In genomic region chr1:61782771-61783170, GRCh38 we compare ENCODE assay signal across 1 cellular context.
TF ChIP-seq lines count a peak whose summit lies in the region.

No MANE protein-coding gene starts in this region.

TF ChIP-seq in GM12878, 131 proteins besides CTCF, POLR2A, EP300 and RAD21 (continued from another document and continues in another):
- peak; percentile 28; the same call in 1 of the 2 replicates for TF ChIP-seq NFIC (IDR thresholded peaks at IDR 0.05; ENCODE audit: low read depth, low read length)
- TF ChIP-seq YY1 (IDR thresholded peaks at IDR 0.05; ENCODE audit: low read depth, low read length), result no peak
- no peak for TF ChIP-seq MYB (IDR thresholded peaks at IDR 0.05; ENCODE audit: borderline replicate concordance, low read depth, low read length)
- TF ChIP-seq BHLHE40 (IDR thresholded peaks at IDR 0.05; ENCODE audit: borderline replicate concordance in 1 of 2, low read depth in 2 of 2, low read length in 1 of 2), result no peak
- TF ChIP-seq PAX5 (IDR thresholded peaks at IDR 0.05; ENCODE audit: borderline replicate concordance, low read depth, low read length), result no peak
- TF ChIP-seq CBX3 (IDR thresholded peaks at IDR 0.05; ENCODE audit: borderline replicate concordance, low read depth), result no peak
- no peak for TF ChIP-seq BMI1 (IDR thresholded peaks at IDR 0.05; ENCODE audit: borderline replicate concordance)
- TF ChIP-seq ATF7 (IDR thresholded peaks at IDR 0.05; ENCODE audit: low read depth), result peak; percentile 61
- TF ChIP-seq, protein P1, sequence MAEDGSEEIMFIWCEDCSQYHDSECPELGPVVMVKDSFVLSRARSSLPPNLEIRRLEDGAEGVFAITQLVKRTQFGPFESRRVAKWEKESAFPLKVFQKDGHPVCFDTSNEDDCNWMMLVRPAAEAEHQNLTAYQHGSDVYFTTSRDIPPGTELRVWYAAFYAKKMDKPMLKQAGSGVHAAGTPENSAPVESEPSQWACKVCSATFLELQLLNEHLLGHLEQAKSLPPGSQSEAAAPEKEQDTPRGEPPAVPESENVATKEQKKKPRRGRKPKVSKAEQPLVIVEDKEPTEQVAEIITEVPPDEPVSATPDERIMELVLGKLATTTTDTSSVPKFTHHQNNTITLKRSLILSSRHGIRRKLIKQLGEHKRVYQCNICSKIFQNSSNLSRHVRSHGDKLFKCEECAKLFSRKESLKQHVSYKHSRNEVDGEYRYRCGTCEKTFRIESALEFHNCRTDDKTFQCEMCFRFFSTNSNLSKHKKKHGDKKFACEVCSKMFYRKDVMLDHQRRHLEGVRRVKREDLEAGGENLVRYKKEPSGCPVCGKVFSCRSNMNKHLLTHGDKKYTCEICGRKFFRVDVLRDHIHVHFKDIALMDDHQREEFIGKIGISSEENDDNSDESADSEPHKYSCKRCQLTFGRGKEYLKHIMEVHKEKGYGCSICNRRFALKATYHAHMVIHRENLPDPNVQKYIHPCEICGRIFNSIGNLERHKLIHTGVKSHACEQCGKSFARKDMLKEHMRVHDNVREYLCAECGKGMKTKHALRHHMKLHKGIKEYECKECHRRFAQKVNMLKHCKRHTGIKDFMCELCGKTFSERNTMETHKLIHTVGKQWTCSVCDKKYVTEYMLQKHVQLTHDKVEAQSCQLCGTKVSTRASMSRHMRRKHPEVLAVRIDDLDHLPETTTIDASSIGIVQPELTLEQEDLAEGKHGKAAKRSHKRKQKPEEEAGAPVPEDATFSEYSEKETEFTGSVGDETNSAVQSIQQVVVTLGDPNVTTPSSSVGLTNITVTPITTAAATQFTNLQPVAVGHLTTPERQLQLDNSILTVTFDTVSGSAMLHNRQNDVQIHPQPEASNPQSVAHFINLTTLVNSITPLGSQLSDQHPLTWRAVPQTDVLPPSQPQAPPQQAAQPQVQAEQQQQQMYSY (CRISPR knock-in tag; IDR thresholded peaks at IDR 0.05), result no peak
- TF ChIP-seq SIX5 (IDR thresholded peaks at IDR 0.05; ENCODE audit: low read depth, low read length, severe bottlenecking), result no peak
- no peak for TF ChIP-seq ZBTB33 (IDR thresholded peaks at IDR 0.05)
- TF ChIP-seq, protein P2, sequence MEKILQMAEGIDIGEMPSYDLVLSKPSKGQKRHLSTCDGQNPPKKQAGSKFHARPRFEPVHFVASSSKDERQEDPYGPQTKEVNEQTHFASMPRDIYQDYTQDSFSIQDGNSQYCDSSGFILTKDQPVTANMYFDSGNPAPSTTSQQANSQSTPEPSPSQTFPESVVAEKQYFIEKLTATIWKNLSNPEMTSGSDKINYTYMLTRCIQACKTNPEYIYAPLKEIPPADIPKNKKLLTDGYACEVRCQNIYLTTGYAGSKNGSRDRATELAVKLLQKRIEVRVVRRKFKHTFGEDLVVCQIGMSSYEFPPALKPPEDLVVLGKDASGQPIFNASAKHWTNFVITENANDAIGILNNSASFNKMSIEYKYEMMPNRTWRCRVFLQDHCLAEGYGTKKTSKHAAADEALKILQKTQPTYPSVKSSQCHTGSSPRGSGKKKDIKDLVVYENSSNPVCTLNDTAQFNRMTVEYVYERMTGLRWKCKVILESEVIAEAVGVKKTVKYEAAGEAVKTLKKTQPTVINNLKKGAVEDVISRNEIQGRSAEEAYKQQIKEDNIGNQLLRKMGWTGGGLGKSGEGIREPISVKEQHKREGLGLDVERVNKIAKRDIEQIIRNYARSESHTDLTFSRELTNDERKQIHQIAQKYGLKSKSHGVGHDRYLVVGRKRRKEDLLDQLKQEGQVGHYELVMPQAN (conservative IDR thresholded peaks at IDR 0.05), result no peak
- no peak for TF ChIP-seq TCF12 (IDR thresholded peaks at IDR 0.05; ENCODE audit: low read depth, low read length)
- TF ChIP-seq REST (IDR thresholded peaks at IDR 0.05; ENCODE audit: low read depth, low read length), result no peak
- TF ChIP-seq, protein P3, sequence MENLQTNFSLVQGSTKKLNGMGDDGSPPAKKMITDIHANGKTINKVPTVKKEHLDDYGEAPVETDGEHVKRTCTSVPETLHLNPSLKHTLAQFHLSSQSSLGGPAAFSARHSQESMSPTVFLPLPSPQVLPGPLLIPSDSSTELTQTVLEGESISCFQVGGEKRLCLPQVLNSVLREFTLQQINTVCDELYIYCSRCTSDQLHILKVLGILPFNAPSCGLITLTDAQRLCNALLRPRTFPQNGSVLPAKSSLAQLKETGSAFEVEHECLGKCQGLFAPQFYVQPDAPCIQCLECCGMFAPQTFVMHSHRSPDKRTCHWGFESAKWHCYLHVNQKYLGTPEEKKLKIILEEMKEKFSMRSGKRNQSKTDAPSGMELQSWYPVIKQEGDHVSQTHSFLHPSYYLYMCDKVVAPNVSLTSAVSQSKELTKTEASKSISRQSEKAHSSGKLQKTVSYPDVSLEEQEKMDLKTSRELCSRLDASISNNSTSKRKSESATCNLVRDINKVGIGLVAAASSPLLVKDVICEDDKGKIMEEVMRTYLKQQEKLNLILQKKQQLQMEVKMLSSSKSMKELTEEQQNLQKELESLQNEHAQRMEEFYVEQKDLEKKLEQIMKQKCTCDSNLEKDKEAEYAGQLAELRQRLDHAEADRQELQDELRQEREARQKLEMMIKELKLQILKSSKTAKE (IDR thresholded peaks at IDR 0.05; ENCODE audit: low read depth, poor library complexity, severe bottlenecking), result peak; percentile 62
- TF ChIP-seq, protein P4, sequence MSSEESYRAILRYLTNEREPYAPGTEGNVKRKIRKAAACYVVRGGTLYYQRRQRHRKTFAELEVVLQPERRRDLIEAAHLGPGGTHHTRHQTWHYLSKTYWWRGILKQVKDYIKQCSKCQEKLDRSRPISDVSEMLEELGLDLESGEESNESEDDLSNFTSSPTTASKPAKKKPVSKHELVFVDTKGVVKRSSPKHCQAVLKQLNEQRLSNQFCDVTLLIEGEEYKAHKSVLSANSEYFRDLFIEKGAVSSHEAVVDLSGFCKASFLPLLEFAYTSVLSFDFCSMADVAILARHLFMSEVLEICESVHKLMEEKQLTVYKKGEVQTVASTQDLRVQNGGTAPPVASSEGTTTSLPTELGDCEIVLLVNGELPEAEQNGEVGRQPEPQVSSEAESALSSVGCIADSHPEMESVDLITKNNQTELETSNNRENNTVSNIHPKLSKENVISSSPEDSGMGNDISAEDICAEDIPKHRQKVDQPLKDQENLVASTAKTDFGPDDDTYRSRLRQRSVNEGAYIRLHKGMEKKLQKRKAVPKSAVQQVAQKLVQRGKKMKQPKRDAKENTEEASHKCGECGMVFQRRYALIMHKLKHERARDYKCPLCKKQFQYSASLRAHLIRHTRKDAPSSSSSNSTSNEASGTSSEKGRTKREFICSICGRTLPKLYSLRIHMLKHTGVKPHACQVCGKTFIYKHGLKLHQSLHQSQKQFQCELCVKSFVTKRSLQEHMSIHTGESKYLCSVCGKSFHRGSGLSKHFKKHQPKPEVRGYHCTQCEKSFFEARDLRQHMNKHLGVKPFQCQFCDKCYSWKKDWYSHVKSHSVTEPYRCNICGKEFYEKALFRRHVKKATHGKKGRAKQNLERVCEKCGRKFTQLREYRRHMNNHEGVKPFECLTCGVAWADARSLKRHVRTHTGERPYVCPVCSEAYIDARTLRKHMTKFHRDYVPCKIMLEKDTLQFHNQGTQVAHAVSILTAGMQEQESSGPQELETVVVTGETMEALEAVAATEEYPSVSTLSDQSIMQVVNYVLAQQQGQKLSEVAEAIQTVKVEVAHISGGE (CRISPR knock-in tag; IDR thresholded peaks at IDR 0.05), result no peak
- TF ChIP-seq MEF2A (IDR thresholded peaks at IDR 0.05; ENCODE audit: insufficient read depth, low read depth, low read length), result no peak
- TF ChIP-seq, protein P5, sequence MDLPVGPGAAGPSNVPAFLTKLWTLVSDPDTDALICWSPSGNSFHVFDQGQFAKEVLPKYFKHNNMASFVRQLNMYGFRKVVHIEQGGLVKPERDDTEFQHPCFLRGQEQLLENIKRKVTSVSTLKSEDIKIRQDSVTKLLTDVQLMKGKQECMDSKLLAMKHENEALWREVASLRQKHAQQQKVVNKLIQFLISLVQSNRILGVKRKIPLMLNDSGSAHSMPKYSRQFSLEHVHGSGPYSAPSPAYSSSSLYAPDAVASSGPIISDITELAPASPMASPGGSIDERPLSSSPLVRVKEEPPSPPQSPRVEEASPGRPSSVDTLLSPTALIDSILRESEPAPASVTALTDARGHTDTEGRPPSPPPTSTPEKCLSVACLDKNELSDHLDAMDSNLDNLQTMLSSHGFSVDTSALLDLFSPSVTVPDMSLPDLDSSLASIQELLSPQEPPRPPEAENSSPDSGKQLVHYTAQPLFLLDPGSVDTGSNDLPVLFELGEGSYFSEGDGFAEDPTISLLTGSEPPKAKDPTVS (IDR thresholded peaks at IDR 0.05; ENCODE audit: low read depth, low read length), result no peak
- no peak for TF ChIP-seq GATAD2B (conservative IDR thresholded peaks at IDR 0.05; ENCODE audit: low read depth)
- TF ChIP-seq ELK1 (IDR thresholded peaks at IDR 0.05; ENCODE audit: low read depth, low read length), result no peak
- no peak for TF ChIP-seq POLR2AphosphoS2 (IDR thresholded peaks at IDR 0.05; ENCODE audit: low read depth, low read length)
- TF ChIP-seq JUND (IDR thresholded peaks at IDR 0.05; ENCODE audit: low read depth, low read length), result no peak
- TF ChIP-seq RB1 (IDR thresholded peaks at IDR 0.05; ENCODE audit: borderline replicate concordance), result no peak
- no peak for TF ChIP-seq CREM (IDR thresholded peaks at IDR 0.05; ENCODE audit: low read depth)
- TF ChIP-seq SMARCA5 (IDR thresholded peaks at IDR 0.05), result no peak
- TF ChIP-seq, protein P6, sequence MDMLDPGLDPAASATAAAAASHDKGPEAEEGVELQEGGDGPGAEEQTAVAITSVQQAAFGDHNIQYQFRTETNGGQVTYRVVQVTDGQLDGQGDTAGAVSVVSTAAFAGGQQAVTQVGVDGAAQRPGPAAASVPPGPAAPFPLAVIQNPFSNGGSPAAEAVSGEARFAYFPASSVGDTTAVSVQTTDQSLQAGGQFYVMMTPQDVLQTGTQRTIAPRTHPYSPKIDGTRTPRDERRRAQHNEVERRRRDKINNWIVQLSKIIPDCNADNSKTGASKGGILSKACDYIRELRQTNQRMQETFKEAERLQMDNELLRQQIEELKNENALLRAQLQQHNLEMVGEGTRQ (IDR thresholded peaks at IDR 0.05; ENCODE audit: borderline replicate concordance, low read depth, low read length), result no peak
- TF ChIP-seq CEBPB (IDR thresholded peaks at IDR 0.05; ENCODE audit: borderline replicate concordance in 1 of 2, low read depth in 2 of 2, low read length in 2 of 2), result no peak
- TF ChIP-seq SRF (IDR thresholded peaks at IDR 0.05; ENCODE audit: low read depth in 2 of 2, low read length in 2 of 2), result no peak
- no peak for TF ChIP-seq PML (IDR thresholded peaks at IDR 0.05; ENCODE audit: low read length)
- TF ChIP-seq, protein P7, sequence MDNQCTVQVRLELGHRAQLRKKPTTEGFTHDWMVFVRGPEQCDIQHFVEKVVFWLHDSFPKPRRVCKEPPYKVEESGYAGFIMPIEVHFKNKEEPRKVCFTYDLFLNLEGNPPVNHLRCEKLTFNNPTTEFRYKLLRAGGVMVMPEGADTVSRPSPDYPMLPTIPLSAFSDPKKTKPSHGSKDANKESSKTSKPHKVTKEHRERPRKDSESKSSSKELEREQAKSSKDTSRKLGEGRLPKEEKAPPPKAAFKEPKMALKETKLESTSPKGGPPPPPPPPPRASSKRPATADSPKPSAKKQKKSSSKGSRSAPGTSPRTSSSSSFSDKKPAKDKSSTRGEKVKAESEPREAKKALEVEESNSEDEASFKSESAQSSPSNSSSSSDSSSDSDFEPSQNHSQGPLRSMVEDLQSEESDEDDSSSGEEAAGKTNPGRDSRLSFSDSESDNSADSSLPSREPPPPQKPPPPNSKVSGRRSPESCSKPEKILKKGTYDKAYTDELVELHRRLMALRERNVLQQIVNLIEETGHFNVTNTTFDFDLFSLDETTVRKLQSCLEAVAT (IDR thresholded peaks at IDR 0.05), result peak; percentile 89
- TF ChIP-seq IKZF1 (conservative IDR thresholded peaks at IDR 0.05), result 0 out of 2 replicates have a peak, but pooled peaks have one; percentile 29
- peak; percentile 93 for TF ChIP-seq RUNX3 (IDR thresholded peaks at IDR 0.05; ENCODE audit: low read length)
- peak; percentile 61 to 66; a peak in 3 of 4 replicates for TF ChIP-seq IKZF2 (IDR thresholded peaks at IDR 0.05)
- no peak for TF ChIP-seq EZH2 (IDR thresholded peaks at IDR 0.05; ENCODE audit: borderline replicate concordance, control insufficient read depth, low read depth, low read length)
- no peak for TF ChIP-seq SIN3A (IDR thresholded peaks at IDR 0.05; ENCODE audit: low read depth, low read length)
